In the genomic region with DNA sequence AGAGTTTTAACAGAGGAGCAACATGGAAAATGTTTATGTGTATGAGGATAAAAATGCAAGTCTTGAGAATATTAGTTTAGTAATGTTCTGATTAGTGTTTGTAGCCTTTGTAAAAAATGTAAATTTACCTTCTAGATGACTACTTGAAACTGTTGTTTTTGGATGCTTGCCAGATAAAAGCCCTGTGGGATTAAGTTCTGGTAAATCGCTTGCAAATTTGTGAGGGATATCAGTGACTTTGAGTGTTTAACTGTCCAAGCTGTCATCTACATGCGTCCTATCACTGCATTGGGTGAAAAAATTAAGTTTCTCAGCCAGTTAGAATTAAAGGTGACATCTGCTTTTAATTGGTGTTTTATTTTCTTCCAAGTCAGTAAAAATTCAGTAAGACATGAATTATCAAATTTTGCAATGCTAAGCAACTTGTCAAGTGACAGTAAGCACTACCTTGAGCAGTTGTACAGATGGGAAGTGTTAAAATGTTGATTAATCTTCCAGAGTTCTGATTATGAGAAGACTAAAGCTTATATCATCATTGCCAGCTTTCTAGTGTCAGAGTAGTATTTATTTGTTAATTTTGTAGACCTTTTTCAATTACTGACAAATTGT, we compare ENCODE assay signal across 13 cellular contexts.
A peak's percentile ranks its signal among the peaks of the same experiment; 100 is the strongest.
DNase-seq lines count a peak whose midpoint lies in the region; ATAC-seq and TF ChIP-seq lines count a peak whose summit lies in the region.
"Had no signal": no experiment of that assay in that cellular context is flagged by ENCODE, and none has a peak within 500 bp of the region (broad histone marks: within the 10 kb centered on the region; RNA-seq: fewer than 3 reads in every experiment).

No MANE protein-coding gene starts in this region.

- H3K27me3 ChIP-seq in cardiac muscle cell (no peaks in the 10 kb centered on the region), left ventricle myocardium inferior (ENCODE audit: low read depth) (no peaks in the 10 kb centered on the region), osteoblast (ENCODE audit: insufficient read depth, low read length) (no peaks in the 10 kb centered on the region)
- H3K27me3 ChIP-seq: spleen had no signal

- no peaks in the 10 kb centered on the region for H3K36me3 ChIP-seq in cardiac muscle cell
- no peaks in the 10 kb centered on the region for H3K36me3 ChIP-seq in left ventricle myocardium inferior
- H3K36me3 ChIP-seq in OCI-LY7 (ENCODE audit: insufficient read depth, low read length): no peaks in the 10 kb centered on the region
- no peaks in the 10 kb centered on the region for H3K36me3 ChIP-seq in osteoblast (ENCODE audit: insufficient read depth, low read length)
- H3K36me3 ChIP-seq: spleen had no signal

- no TSS peak for BruUV-seq in OCI-LY7 (replicated peaks; lab: Mats Ljungman, UMichigan)

- H3K4me3 Mint-ChIP-seq in effector memory CD8-positive, alpha-beta T cell: no peak overlapping the region
- H3K4me3 Mint-ChIP-seq: activated T-helper 1 cell treated with anti-CD3 and anti-CD28 coated beads, Interleukin-12 subunit alpha, Interleukin-12 subunit beta, Interleukin-2, Interleukin-4 antibody, amounts not matched to agents 30 ng/mL and 10 ng/mL and 1 ng/mL, durations not matched to agents 14 hours and 24 hours and 36 hours; IgD-negative memory B cell had no signal

- POLR2A ChIA-PET in OCI-LY7 (lab: Charles Lee): no interaction called here

- H3K9me2 ChIP-seq in OCI-LY7 (ENCODE audit: insufficient read depth, low read length): no peaks in the 10 kb centered on the region

- H3K9me3 ChIP-seq in cardiac muscle cell (ENCODE audit: low read depth): no peaks in the 10 kb centered on the region
- no peaks in the 10 kb centered on the region for H3K9me3 ChIP-seq in left ventricle myocardium inferior (replicated peaks)
- H3K9me3 ChIP-seq in OCI-LY7 (ENCODE audit: low read length): no peaks in the 10 kb centered on the region
- H3K9me3 ChIP-seq in osteoblast (ENCODE audit: low read depth, low read length): no peaks in the 10 kb centered on the region
- H3K9me3 ChIP-seq: spleen had no signal

- H3K27ac Mint-ChIP-seq in effector memory CD8-positive, alpha-beta T cell: no peak overlapping the region
- H3K27ac Mint-ChIP-seq: activated T-helper 1 cell treated with anti-CD3 and anti-CD28 coated beads, Interleukin-12 subunit alpha, Interleukin-12 subunit beta, Interleukin-2, Interleukin-4 antibody, amounts not matched to agents 30 ng/mL and 10 ng/mL and 1 ng/mL, durations not matched to agents 14 hours and 24 hours and 36 hours; IgD-negative memory B cell had no signal

- H3K79me2 ChIP-seq in OCI-LY7 (ENCODE audit: insufficient read depth, low read depth, low read length) (no peaks in the 10 kb centered on the region), osteoblast (ENCODE audit: insufficient read depth, low read length) (peaks cover 5% of the 10 kb centered on the region)

- H2AFZ ChIP-seq in OCI-LY7 (ENCODE audit: low read length) (no peak overlapping the region), osteoblast (ENCODE audit: low read length) (no peak overlapping the region)

- no peaks in the 10 kb centered on the region for H4K20me1 ChIP-seq in OCI-LY7 (ENCODE audit: insufficient read depth, low read length)
- peaks cover 5% of the 10 kb centered on the region for H4K20me1 ChIP-seq in osteoblast (ENCODE audit: insufficient read depth, low read length)

- no peaks in the 10 kb centered on the region for H3K27me3 Mint-ChIP-seq in effector memory CD8-positive, alpha-beta T cell
- H3K27me3 Mint-ChIP-seq: IgD-negative memory B cell had no signal

- H3K36me3 Mint-ChIP-seq in effector memory CD8-positive, alpha-beta T cell (ENCODE audit: insufficient read depth): no peaks in the 10 kb centered on the region

- H3K27ac ChIP-seq in cardiac muscle cell (no peak overlapping the region), left ventricle myocardium inferior (replicated peaks) (no peak overlapping the region), OCI-LY7 (ENCODE audit: low read depth, low read length, poor library complexity, severe bottlenecking) (no peak overlapping the region), osteoblast (ENCODE audit: low read depth, low read length) (no peak overlapping the region)
- H3K27ac ChIP-seq: coronary artery, spleen had no signal

- H3K4me3 ChIP-seq in cardiac muscle cell (no peak overlapping the region), left ventricle myocardium inferior (no peak overlapping the region), OCI-LY7 (ENCODE audit: low read depth, low read length, poor library complexity, severe bottlenecking) (no peak overlapping the region), osteoblast (ENCODE audit: insufficient read depth, low read length) (no peak overlapping the region)
- H3K4me3 ChIP-seq: coronary artery, spleen had no signal

- DNase-seq in cardiac muscle cell (ENCODE audit: low read depth in 1 of 2, low spot score in 1 of 2) (peak; percentile 34 to 68), left ventricle myocardium inferior (no peak), NCI-H774 (lab: John Stamatoyannopoulos, UW) (peak; percentile 46), fibroblast of gingiva (ENCODE audit: low read depth) (peak; percentile 37), T-helper 9 cell (no peak), OCI-LY7 (ENCODE audit: low spot score) (no peak), osteoblast (ENCODE audit: insufficient read length, low spot score, missing footprints) (no peak)
- no peak for DNase-seq in effector memory CD8-positive, alpha-beta T cell
- DNase-seq: PC-3, spleen had no signal

- CTCF ChIA-PET in OCI-LY7 (lab: Charles Lee; ENCODE audit: unreplicated experiment): no interaction called here

- peaks cover 2 to 3% of the 10 kb centered on the region in 2 donors for H3K4me1 Mint-ChIP-seq in effector memory CD8-positive, alpha-beta T cell (ENCODE audit: low read depth in 2 of 2)

- H3K4me2 ChIP-seq in OCI-LY7 (ENCODE audit: low read length): no peak overlapping the region
- no peak overlapping the region for H3K4me2 ChIP-seq in osteoblast (ENCODE audit: insufficient read depth, low read length)

- TF ChIP-seq CTCF in cardiac muscle cell (IDR thresholded peaks at IDR 0.05; ENCODE audit: low read depth, low read length) (no peak), left ventricle myocardium inferior (IDR thresholded peaks at IDR 0.05; ENCODE audit: borderline replicate concordance) (no peak), OCI-LY7 (conservative IDR thresholded peaks at IDR 0.05; ENCODE audit: low read length) (no peak), osteoblast (IDR thresholded peaks at IDR 0.05; ENCODE audit: extremely low read depth, low read depth, low read length) (no peak)

- ATAC-seq in effector memory CD8-positive, alpha-beta T cell (replicated peaks): no peak
- ATAC-seq: PC-3 had no signal

- H3K4me1 ChIP-seq in cardiac muscle cell (ENCODE audit: low read depth): peaks cover 30% of the 10 kb centered on the region
- H3K4me1 ChIP-seq in left ventricle myocardium inferior: peaks cover 12% of the 10 kb centered on the region
- H3K4me1 ChIP-seq in OCI-LY7 (ENCODE audit: insufficient read depth, low read length, poor library complexity, severe bottlenecking): no peaks in the 10 kb centered on the region
- peaks cover 6% of the 10 kb centered on the region for H3K4me1 ChIP-seq in osteoblast (ENCODE audit: insufficient read depth, low read length)
- H3K4me1 ChIP-seq: spleen had no signal

- no peaks in the 10 kb centered on the region for H3K9me3 Mint-ChIP-seq in effector memory CD8-positive, alpha-beta T cell
- H3K9me3 Mint-ChIP-seq: activated T-helper 1 cell treated with anti-CD3 and anti-CD28 coated beads, Interleukin-12 subunit alpha, Interleukin-12 subunit beta, Interleukin-2, Interleukin-4 antibody, amounts not matched to agents 30 ng/mL and 10 ng/mL and 1 ng/mL, durations not matched to agents 14 hours and 24 hours and 36 hours had no signal

- intact Hi-C loops in left ventricle myocardium inferior (cut with micrococcal nuclease) (no loop called here), OCI-LY7 (cut with micrococcal nuclease; ENCODE audit: unreplicated experiment) (no loop called here)

Comparison
In these comparisons a context has a peak if more than half of its experiments do, and no peak if none do; other contexts are left out.
1. DNase-seq: peak in cardiac muscle cell (2 of 2), NCI-H774 (single experiment) and fibroblast of gingiva (single experiment); none in left ventricle myocardium inferior (single experiment), T-helper 9 cell (single experiment), OCI-LY7 (single experiment), osteoblast (single experiment) and effector memory CD8-positive, alpha-beta T cell (0 of 3).